Comparison of ENCODE assay signal across 13 cellular contexts in genomic region chr6:27558028-27558724, GRCh38.
A peak's percentile ranks its signal among the peaks of the same experiment; 100 is the strongest.
DNase-seq lines count a peak whose midpoint lies in the region; ATAC-seq and TF ChIP-seq lines count a peak whose summit lies in the region.
"Had no signal": no experiment of that assay in that cellular context is flagged by ENCODE, and none has a peak within 500 bp of the region (broad histone marks: within the 10 kb centered on the region; RNA-seq: fewer than 3 reads in every experiment).

No MANE protein-coding gene starts in this region.

- H3K36me3 ChIP-seq in BE2C (no peaks in the 10 kb centered on the region), gastrocnemius medialis (no peaks in the 10 kb centered on the region)
- H3K36me3 ChIP-seq: lower lobe of right lung, transverse colon had no signal

- no peak overlapping the region for H2BK120ac ChIP-seq in H9 (ENCODE audit: low read depth, low read length, poor library complexity, severe bottlenecking)

- H3K4me3 Mint-ChIP-seq in H9 = no peak overlapping the region; a peak in 1 of 5 replicates

- H3K27me3 Mint-ChIP-seq in H9 (ENCODE audit: low read depth) = peaks cover 27% of the 10 kb centered on the region

- no peak overlapping the region for H3K9ac ChIP-seq in H9 (ENCODE audit: extremely low read depth, insufficient read length, low read length)

- no peaks in the 10 kb centered on the region; a peak in 1 of 5 replicates for H3K9me3 Mint-ChIP-seq in H9

- intact Hi-C loops in gastrocnemius medialis (cut with DNase I; ENCODE audit: low total_unique reads) = no loop called here

- ATAC-seq in GM21717 (IDR thresholded peaks at IDR 0.05; ENCODE audit: unreplicated experiment) (no peak), gastrocnemius medialis (no peak)
- ATAC-seq: lower lobe of right lung had no signal

- no peak overlapping the region for H3T11ph ChIP-seq in H9 (ENCODE audit: low read length)

- H3K14ac ChIP-seq in H9 (ENCODE audit: insufficient read depth, low read length) = no peak overlapping the region

- H2BK20ac ChIP-seq in H9 (ENCODE audit: low read depth, low read length, poor library complexity, severe bottlenecking) = no peak overlapping the region

- H3K36me3 Mint-ChIP-seq in H9 (ENCODE audit: insufficient read depth in 1 of 3, low read depth in 3 of 3) = no peaks in the 10 kb centered on the region

- no peak overlapping the region for H3K27ac Mint-ChIP-seq in H9

- no peak overlapping the region for H2BK12ac ChIP-seq in H9 (ENCODE audit: insufficient read length, low read depth, low read length)

- peaks cover 6 to 9% of the 10 kb centered on the region in 2 experiments; a peak in 3 of 4 replicates for H3K4me1 Mint-ChIP-seq in H9

- no peak overlapping the region for H4K8ac ChIP-seq in H9 (replicated peaks; ENCODE audit: insufficient read length, low read depth, low read length)

- TF ChIP-seq CTCF in BE2C (IDR thresholded peaks at IDR 0.05; ENCODE audit: low read depth, low read length) (no peak), H9 (conservative IDR thresholded peaks at IDR 0.05) (no peak), astrocyte of the spinal cord (IDR thresholded peaks at IDR 0.05; ENCODE audit: low read depth, low read length) (no peak), gastrocnemius medialis (IDR thresholded peaks at IDR 0.05 in 4 of 5, conservative IDR thresholded peaks at IDR 0.05 in 1 of 5) (no peak)

- no peaks in the 10 kb centered on the region for H4K20me1 ChIP-seq in H9 (ENCODE audit: control insufficient read depth, insufficient read depth, insufficient read length)

- in situ Hi-C loops in astrocyte of the spinal cord (cut with HindIII; ENCODE audit: low sequenced_read_pairs) = no loop called here
- in situ Hi-C loops in gastrocnemius medialis (cut with MboI; ENCODE audit: low sequenced_read_pairs in 4 of 4) = no loop called here

- H3K27ac ChIP-seq in H9 (ENCODE audit: insufficient read length, low read depth, low read length) (no peak overlapping the region), gastrocnemius medialis (no peak overlapping the region)
- H3K27ac ChIP-seq: lower lobe of right lung, transverse colon had no signal

- no peak for TF ChIP-seq POLR2A in gastrocnemius medialis (IDR thresholded peaks at IDR 0.05)

- H3K4ac ChIP-seq in H9 (ENCODE audit: low read depth, low read length) = no peak overlapping the region

- no peaks in the 10 kb centered on the region for H3K9me3 ChIP-seq in BE2C
- no peaks in the 10 kb centered on the region for H3K9me3 ChIP-seq in H9 (ENCODE audit: control insufficient read depth, low read depth, low read length)
- H3K9me3 ChIP-seq in iPS-18c (ENCODE audit: control insufficient read depth, insufficient read depth, low read length) = no peaks in the 10 kb centered on the region
- H3K9me3 ChIP-seq in gastrocnemius medialis = no peaks in the 10 kb centered on the region
- H3K9me3 ChIP-seq: lower lobe of right lung, transverse colon had no signal

- no peak overlapping the region for H2BK5ac ChIP-seq in H9 (ENCODE audit: insufficient read length, low read length)

- peak overlapping the region; percentile 81 for H2AFZ ChIP-seq in H9 (ENCODE audit: low read length)

- no peak overlapping the region for H3K18ac ChIP-seq in H9 (ENCODE audit: insufficient read length, low read depth, low read length)

- H3K4me1 ChIP-seq in BE2C = no peaks in the 10 kb centered on the region
- no peaks in the 10 kb centered on the region; the same call in 1 of the 2 replicates for H3K4me1 ChIP-seq in H9 (ENCODE audit: insufficient read depth, low read length)
- H3K4me1 ChIP-seq in gastrocnemius medialis = no peaks in the 10 kb centered on the region
- H3K4me1 ChIP-seq: lower lobe of right lung had no signal

- no peak overlapping the region for H3K23ac ChIP-seq in H9 (ENCODE audit: insufficient read length, low read depth, low read length)

- H3K79me1 ChIP-seq in H9 (ENCODE audit: insufficient read depth, low read depth, low read length, poor library complexity, severe bottlenecking) = no peaks in the 10 kb centered on the region

- H4K91ac ChIP-seq in H9 (ENCODE audit: insufficient read length, low read depth, low read length) = no peak overlapping the region

- H2AK5ac ChIP-seq in H9 (ENCODE audit: insufficient read length, low read length) = no peak overlapping the region

- peaks cover 13% of the 10 kb centered on the region for H3K23me2 ChIP-seq in H9 (ENCODE audit: insufficient read length, low read depth, low read length, poor library complexity, severe bottlenecking)

- H3K27me3 ChIP-seq in BE2C (peaks cover 71% of the 10 kb centered on the region), H9 (ENCODE audit: insufficient read depth, low read length) (no peaks in the 10 kb centered on the region), gastrocnemius medialis (peaks cover 67 to 82% (median 73%) of the 10 kb centered on the region in 3 donors)

- DNase-seq in BE2C (no peak), H9 (no peak), astrocyte of the spinal cord (ENCODE audit: low read depth, low spot score) (no peak), glomerular visceral epithelial cell (ENCODE audit: extremely low spot score) (no peak), gastrocnemius medialis (no peak)
- DNase-seq: activated CD8-positive, alpha-beta memory T cell treated with anti-CD3 and anti-CD28 coated beads for 24 hours; amniotic stem cell; effector memory CD4-positive, alpha-beta T cell; lower lobe of right lung; occipital lobe; transverse colon had no signal

- peak overlapping the region; percentile 25; the same call in 1 of the 2 replicates for H3K4me3 ChIP-seq in BE2C (ENCODE audit: low read depth, low read length)
- H3K4me3 ChIP-seq in astrocyte of the spinal cord (ENCODE audit: low read depth, low read length) = peak overlapping the region; percentile 12
- H3K4me3 ChIP-seq in iPS-18c (ENCODE audit: insufficient read depth, low read depth, low read length) = peak overlapping the region; percentile 11; the same call in 1 of the 2 replicates
- H3K4me3 ChIP-seq in gastrocnemius medialis = no peak overlapping the region
- H3K4me3 ChIP-seq: lower lobe of right lung, transverse colon had no signal

- H4K5ac ChIP-seq in H9 (ENCODE audit: insufficient read length, low read depth, low read length) = no peak overlapping the region

- WGBS in H9 (ENCODE audit: extremely low coverage, insufficient read length, low lambda C conversion rate) = no CpG with 5 or more reads among the region's 31 CpGs

- peak overlapping the region; percentile 34 for H3K4me2 ChIP-seq in H9 (ENCODE audit: insufficient read depth, insufficient read length, low read length)

- H2BK15ac ChIP-seq in H9 (ENCODE audit: low read depth, low read length) = no peak overlapping the region

- no peak overlapping the region for H3K56ac ChIP-seq in H9 (ENCODE audit: insufficient read length, low read depth, low read length)

- H3K79me2 ChIP-seq in H9 (ENCODE audit: insufficient read depth, low read length) = no peaks in the 10 kb centered on the region

Comparison
In these comparisons a context has a peak if more than half of its experiments do, and no peak if none do; other contexts are left out.
1. H3K4me3 ChIP-seq: peak in BE2C (single experiment), astrocyte of the spinal cord (single experiment) and iPS-18c (single experiment); none in gastrocnemius medialis (0 of 4).